ENCODE assay signal across 8 cellular contexts in the genomic region with DNA sequence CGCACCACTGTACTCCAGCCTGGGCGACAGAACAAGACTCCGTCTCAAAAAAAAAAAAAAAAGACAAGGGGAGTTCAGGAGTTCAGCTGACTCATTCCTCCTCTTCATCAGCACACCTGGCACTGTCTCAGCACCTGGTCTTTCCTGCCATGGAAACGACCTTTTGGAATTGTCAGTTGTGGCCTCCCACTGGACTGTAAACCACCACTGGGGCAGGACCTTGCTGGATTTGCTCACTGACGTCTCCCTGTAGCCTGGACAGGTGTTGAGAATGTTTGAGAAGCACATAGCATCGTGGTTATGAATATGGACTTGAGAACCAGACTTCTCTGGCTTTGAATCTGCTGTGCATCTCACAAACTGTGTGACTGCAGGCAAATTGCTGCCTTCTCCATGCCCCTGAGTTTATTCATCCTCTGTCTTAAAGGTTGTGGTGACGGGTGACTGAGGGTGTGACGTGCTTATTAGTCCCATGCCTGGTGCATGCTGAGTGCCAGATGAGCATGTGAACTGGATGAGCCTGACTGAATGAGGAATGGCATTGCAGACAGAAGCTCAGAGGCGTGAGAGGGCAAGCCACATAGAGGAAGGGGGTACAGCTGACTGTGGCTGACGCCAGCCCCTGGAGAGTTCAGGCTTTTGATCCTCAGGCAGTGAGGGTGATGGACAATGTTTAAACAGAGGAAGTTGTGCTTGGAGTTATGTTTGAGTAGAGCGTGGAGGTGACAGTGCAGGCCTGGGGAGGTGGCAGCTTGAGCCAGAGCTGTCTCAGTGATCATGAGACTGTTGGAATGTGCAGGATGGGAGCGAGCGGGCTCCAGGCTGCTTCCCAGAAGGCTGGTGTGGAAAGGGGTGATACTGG. TPM values are rescaled to one million over a fixed set of nuclear protein-coding genes. Genes with fewer than 3 reads are reported as not detected.
A peak's percentile ranks its signal among the peaks of the same experiment; 100 is the strongest.
DNase-seq lines count a peak whose midpoint lies in the region; ATAC-seq and TF ChIP-seq lines count a peak whose summit lies in the region.

No MANE protein-coding gene starts in this region.

- no peaks in the 10 kb centered on the region for H3K9me3 Mint-ChIP-seq in HFFc6

- peak overlapping the region; percentile 78 for H3K4me3 Mint-ChIP-seq in HFFc6

- no peaks in the 10 kb centered on the region for H3K9me3 ChIP-seq in A673 (ENCODE audit: low read depth, low read length, poor library complexity, severe bottlenecking)
- no peaks in the 10 kb centered on the region for H3K9me3 ChIP-seq in ascending aorta
- no peaks in the 10 kb centered on the region for H3K9me3 ChIP-seq in right lobe of liver
- no peaks in the 10 kb centered on the region for H3K9me3 ChIP-seq in WERI-Rb-1 (ENCODE audit: severe bottlenecking)
- no peaks in the 10 kb centered on the region for H3K9me3 ChIP-seq in prostate gland

- no peaks in the 10 kb centered on the region for H3K27me3 ChIP-seq in A673 (replicated peaks; ENCODE audit: insufficient read depth, low read depth, low read length, poor library complexity)
- no peaks in the 10 kb centered on the region for H3K27me3 ChIP-seq in ascending aorta
- no peaks in the 10 kb centered on the region for H3K27me3 ChIP-seq in right lobe of liver
- no peaks in the 10 kb centered on the region for H3K27me3 ChIP-seq in WERI-Rb-1 (ENCODE audit: insufficient read depth, low read depth, severe bottlenecking)
- H3K27me3 ChIP-seq in prostate gland (replicated peaks; ENCODE audit: insufficient read depth): no peaks in the 10 kb centered on the region

- H3K36me3 Mint-ChIP-seq in HFFc6 (ENCODE audit: low read depth): no peaks in the 10 kb centered on the region

- 52% methylated on average over 9 of the region's 13 CpGs for WGBS in right lobe of liver (ENCODE audit: insufficient coverage, low coverage, low lambda C conversion rate, missing lambda C conversion rate)
- WGBS in prostate gland: 84% methylated on average over 13 of the region's 13 CpGs

- H3K4me1 ChIP-seq in A673 (ENCODE audit: insufficient read depth, low read length, poor library complexity, severe bottlenecking) (no peaks in the 10 kb centered on the region), ascending aorta (peaks cover 5 to 41% of the 10 kb centered on the region in 2 donors), right lobe of liver (peaks cover 0 to 68% (median 37%) of the 10 kb centered on the region in 4 donors), prostate gland (replicated peaks) (peaks cover 17% of the 10 kb centered on the region)

- H3K4me3 ChIP-seq in A673 (ENCODE audit: low read depth, low read length, poor library complexity, severe bottlenecking): no peak overlapping the region
- no peak overlapping the region for H3K4me3 ChIP-seq in ascending aorta
- H3K4me3 ChIP-seq in right lobe of liver: no peak overlapping the region
- no peak overlapping the region for H3K4me3 ChIP-seq in WERI-Rb-1 (ENCODE audit: low read depth, low read length)
- no peak overlapping the region for H3K4me3 ChIP-seq in prostate gland

- intact Hi-C loops in A673 (cut with micrococcal nuclease; ENCODE audit: unreplicated experiment) (no loop called here), ascending aorta (cut with DNase I) (loop anchor here (1.0 kb wide), 1 partner anchor 12 kb away; no protein-coding TSS in a partner anchor), right lobe of liver (cut with DNase I) (no loop called here), prostate gland (cut with DNase I) (no loop called here)

- CTCF ChIA-PET in A673 (lab: Charles Lee): no interaction called here

- H3K27ac Mint-ChIP-seq in HFFc6: peak overlapping the region; percentile 98

- no peaks in the 10 kb centered on the region for H3K36me3 ChIP-seq in A673 (ENCODE audit: insufficient read depth, low read length, poor library complexity, severe bottlenecking)
- H3K36me3 ChIP-seq in ascending aorta: peaks cover 0 to 2% of the 10 kb centered on the region in 2 donors
- H3K36me3 ChIP-seq in right lobe of liver: peaks cover 0 to 2% (median under 1%) of the 10 kb centered on the region in 4 donors
- no peaks in the 10 kb centered on the region for H3K36me3 ChIP-seq in WERI-Rb-1
- no peaks in the 10 kb centered on the region for H3K36me3 ChIP-seq in prostate gland

- POLR2A ChIA-PET in A673 (lab: Charles Lee; ENCODE audit: low non-redundant PET): no interaction called here

- no TSS peak for BruUV-seq in A673 (replicated peaks; lab: Mats Ljungman, UMichigan)

- TF ChIP-seq CTCF in A673 (conservative IDR thresholded peaks at IDR 0.05; ENCODE audit: low read depth, low read length) (no peak), HFFc6 (IDR thresholded peaks at IDR 0.05) (no peak), ascending aorta (IDR thresholded peaks at IDR 0.05) (no peak), right lobe of liver (IDR thresholded peaks at IDR 0.05) (no peak), WERI-Rb-1 (IDR thresholded peaks at IDR 0.05; ENCODE audit: low read depth, low read length) (no peak), prostate gland (IDR thresholded peaks at IDR 0.05) (no peak)

- TF ChIP-seq POLR2A in right lobe of liver (IDR thresholded peaks at IDR 0.05) (no peak), prostate gland (IDR thresholded peaks at IDR 0.05) (no peak)

- peaks cover 1% of the 10 kb centered on the region for H3K27me3 Mint-ChIP-seq in HFFc6 (ENCODE audit: insufficient read depth)

- H3K27ac ChIP-seq in A673 (ENCODE audit: low read depth, low read length, poor library complexity, severe bottlenecking) (peak overlapping the region; percentile 23), ascending aorta (peak overlapping the region; percentile 77 to 89), right lobe of liver (peak overlapping the region; percentile 7 to 56 (median 14)), WERI-Rb-1 (no peak overlapping the region), prostate gland (no peak overlapping the region)

- H3K4me1 Mint-ChIP-seq in HFFc6 (ENCODE audit: low read depth): peaks cover 48% of the 10 kb centered on the region

- peak; percentile 69 to 73 (median 72) for ATAC-seq in right lobe of liver

- no peak for DNase-seq in A673 (ENCODE audit: low spot score)
- DNase-seq in HFFc6: peak; percentile 75
- DNase-seq in ascending aorta (ENCODE audit: low spot score in 2 of 2): peak in 1 of 2 donors; percentile 61
- DNase-seq in right lobe of liver: peak; percentile 67 to 89 (median 78)
- DNase-seq in NCI-H2107 treated with DMSO at 0.1 percent for 48 hours (lab: John Stamatoyannopoulos, UW; ENCODE audit: unreplicated experiment): no peak
- DNase-seq in kidney glomerular epithelial cell (lab: John Stamatoyannopoulos, UW): no peak
- no peak for DNase-seq in WERI-Rb-1
- no peak for DNase-seq in prostate gland (ENCODE audit: low spot score)

RNA-seq across cellular contexts. Expression of a gene that starts 12.7 kb away (rescaled TPM):
- total RNA-seq in A673 (2021): 22.8 and 30.1 TPM in 2 replicates
- total RNA-seq in HFFc6 (2021; fragmentation: NEBNext Ultra II Directional; extraction: Animal tissue kit (Norgen Biotek cat#: 25700)): 10 to 100 TPM; 34.2 to 47.2 (median 44.6) TPM
- total RNA-seq in ascending aorta: 84.4 TPM
- 100 to 1,000 TPM in 2 of 6 experiments, 10 to 100 TPM in 4; 45.0 to 124 (median 54.0) TPM for total RNA-seq in right lobe of liver
- 10 to 100 TPM; 65.6 to 68.6 TPM for total RNA-seq in prostate gland

RNA-seq across cellular contexts. Expression of a gene that starts 55.1 kb away (rescaled TPM):
- total RNA-seq in A673 (2021) (49.2 and 52.7 TPM in 2 replicates), ascending aorta (6.8 TPM), right lobe of liver (1 to 10 TPM; 4.6 to 8.2 (median 5.7) TPM), prostate gland (10 to 100 TPM; 15.0 to 36.5 TPM)
- total RNA-seq in HFFc6 (2021; fragmentation: NEBNext Ultra II Directional; extraction: Animal tissue kit (Norgen Biotek cat#: 25700)): 10 to 100 TPM; 20.2 to 26.0 (median 24.4) TPM

Comparison
In these comparisons a context has a peak if more than half of its experiments do, and no peak if none do; other contexts are left out.
1. DNase-seq: peak in HFFc6 (single experiment) and right lobe of liver (3 of 3); none in A673 (single experiment), NCI-H2107 treated with DMSO at 0.1 percent for 48 hours (single experiment), kidney glomerular epithelial cell (single experiment), WERI-Rb-1 (single experiment) and prostate gland (single experiment).
2. H3K27ac ChIP-seq: peak in A673 (single experiment), ascending aorta (2 of 2) and right lobe of liver (3 of 3); none in WERI-Rb-1 (single experiment) and prostate gland (0 of 2).